In genomic region chr15:66628976-66629723, GRCh38 we compare ENCODE assay signal across 1 cellular context.
TF ChIP-seq lines count a peak whose summit lies in the region.

No MANE protein-coding gene starts in this region.

TF ChIP-seq in H1, 55 proteins besides CTCF, POLR2A, EP300 and RAD21:
- no peak for TF ChIP-seq RFX5 (IDR thresholded peaks at IDR 0.05; ENCODE audit: borderline replicate concordance, low read depth, low read length)
- no peak for TF ChIP-seq ATF2 (IDR thresholded peaks at IDR 0.05; ENCODE audit: low read length)
- no peak for TF ChIP-seq HDAC6 (IDR thresholded peaks at IDR 0.05; ENCODE audit: low read depth, low read length)
- no peak for TF ChIP-seq KDM4A (IDR thresholded peaks at IDR 0.05; ENCODE audit: low read depth, low read length, severe bottlenecking)
- TF ChIP-seq POU5F1 (IDR thresholded peaks at IDR 0.05; ENCODE audit: low read depth, low read length), result no peak
- TF ChIP-seq, protein P1, sequence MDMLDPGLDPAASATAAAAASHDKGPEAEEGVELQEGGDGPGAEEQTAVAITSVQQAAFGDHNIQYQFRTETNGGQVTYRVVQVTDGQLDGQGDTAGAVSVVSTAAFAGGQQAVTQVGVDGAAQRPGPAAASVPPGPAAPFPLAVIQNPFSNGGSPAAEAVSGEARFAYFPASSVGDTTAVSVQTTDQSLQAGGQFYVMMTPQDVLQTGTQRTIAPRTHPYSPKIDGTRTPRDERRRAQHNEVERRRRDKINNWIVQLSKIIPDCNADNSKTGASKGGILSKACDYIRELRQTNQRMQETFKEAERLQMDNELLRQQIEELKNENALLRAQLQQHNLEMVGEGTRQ (IDR thresholded peaks at IDR 0.05; ENCODE audit: low read length), result no peak
- TF ChIP-seq GABPA (IDR thresholded peaks at IDR 0.05; ENCODE audit: borderline replicate concordance, insufficient read depth, low read length), result no peak
- TF ChIP-seq MAFK (IDR thresholded peaks at IDR 0.05; ENCODE audit: low read depth, low read length), result no peak
- TF ChIP-seq CHD7 (IDR thresholded peaks at IDR 0.05; ENCODE audit: insufficient replicate concordance, low read length), result no peak
- TF ChIP-seq TBP (IDR thresholded peaks at IDR 0.05; ENCODE audit: low read depth, low read length), result no peak
- TF ChIP-seq BRCA1 (IDR thresholded peaks at IDR 0.05; ENCODE audit: low read depth, low read length), result no peak
- TF ChIP-seq SIX5 (IDR thresholded peaks at IDR 0.05; ENCODE audit: low read depth, low read length), result no peak
- TF ChIP-seq YY1 (IDR thresholded peaks at IDR 0.05; ENCODE audit: low read depth, low read length), result no peak
- TF ChIP-seq BCL11A (IDR thresholded peaks at IDR 0.05; ENCODE audit: low read depth in 2 of 2, low read length in 2 of 2), result no peak
- TF ChIP-seq SAP30 (IDR thresholded peaks at IDR 0.05; ENCODE audit: insufficient read depth, insufficient replicate concordance, low read length), result no peak
- TF ChIP-seq ASH2L (IDR thresholded peaks at IDR 0.05; ENCODE audit: low read length), result no peak
- no peak for TF ChIP-seq SP4 (IDR thresholded peaks at IDR 0.05; ENCODE audit: low read length)
- TF ChIP-seq RBBP5 (IDR thresholded peaks at IDR 0.05; ENCODE audit: borderline replicate concordance, low read depth, low read length), result no peak
- TF ChIP-seq SRF (IDR thresholded peaks at IDR 0.05; ENCODE audit: low read depth, low read length), result no peak
TF ChIP-seq in H1: peak in this region for 0.
